Comparison of ENCODE assay signal across 25 cellular contexts in genomic region chr16:12142157-12142556, GRCh38.
DNase-seq lines count a peak whose midpoint lies in the region; ATAC-seq and TF ChIP-seq lines count a peak whose summit lies in the region.
"Had no signal": no experiment of that assay in that cellular context is flagged by ENCODE, and none has a peak within 500 bp of the region (broad histone marks: within the 10 kb centered on the region; RNA-seq: fewer than 3 reads in every experiment).

No MANE protein-coding gene starts in this region.

- TF ChIP-seq CTCF in right atrium auricular region (IDR thresholded peaks at IDR 0.05), result no peak
- TF ChIP-seq CTCF in endothelial cell (IDR thresholded peaks at IDR 0.05; ENCODE audit: unreplicated experiment), result no peak
- no peak for TF ChIP-seq CTCF in left ventricle myocardium inferior (IDR thresholded peaks at IDR 0.05; ENCODE audit: borderline replicate concordance)
- TF ChIP-seq CTCF in nephron progenitor cell (IDR thresholded peaks at IDR 0.05), result no peak
- TF ChIP-seq CTCF in upper lobe of left lung (IDR thresholded peaks at IDR 0.05), result no peak

- H3K4me3 Mint-ChIP-seq in endothelial cell (ENCODE audit: unreplicated experiment), result no peak overlapping the region
- no peak overlapping the region for H3K4me3 Mint-ChIP-seq in nephron progenitor cell
- H3K4me3 Mint-ChIP-seq: CD14-positive monocyte had no signal

- peak overlapping the region in 1 of 2 donors; percentile 11 for H3K27ac ChIP-seq in right atrium auricular region
- H3K27ac ChIP-seq in left ventricle myocardium inferior (replicated peaks), result peak overlapping the region; percentile 83
- no peak overlapping the region for H3K27ac ChIP-seq in upper lobe of left lung
- H3K27ac ChIP-seq: Peyer's patch had no signal

- H3K27me3 Mint-ChIP-seq in endothelial cell (ENCODE audit: unreplicated experiment) (no peaks in the 10 kb centered on the region), nephron progenitor cell (ENCODE audit: low read depth, poor library complexity) (no peaks in the 10 kb centered on the region)

- H3K4me1 Mint-ChIP-seq in endothelial cell (ENCODE audit: unreplicated experiment) (peaks cover 16% of the 10 kb centered on the region), nephron progenitor cell (peaks cover 45% of the 10 kb centered on the region)

- no peak for TF ChIP-seq POLR2A in upper lobe of left lung (IDR thresholded peaks at IDR 0.05)

- TF ChIP-seq EP300 in upper lobe of left lung (IDR thresholded peaks at IDR 0.05), result no peak

- no peak overlapping the region for H3K4me3 ChIP-seq in right atrium auricular region
- H3K4me3 ChIP-seq in left ventricle myocardium inferior, result no peak overlapping the region
- no peak overlapping the region for H3K4me3 ChIP-seq in upper lobe of left lung
- H3K4me3 ChIP-seq: K562, Peyer's patch had no signal

- no peak for DNase-seq in Right ventricle myocardium inferior (ENCODE audit: missing footprints)
- DNase-seq in right atrium auricular region (ENCODE audit: low spot score), result no peak
- DNase-seq in endothelial cell (ENCODE audit: low spot score), result no peak
- DNase-seq in left ventricle myocardium inferior, result peak; percentile 56
- no peak for DNase-seq in nephron progenitor cell
- no peak for DNase-seq in NCI-H2196 treated with DMSO at 0.1 percent for 48 hours (lab: John Stamatoyannopoulos, UW; ENCODE audit: unreplicated experiment)
- DNase-seq in upper lobe of left lung, result no peak
- DNase-seq in NCI-H82 treated with DMSO at 0.1 percent for 48 hours (lab: John Stamatoyannopoulos, UW; ENCODE audit: unreplicated experiment), result no peak
- DNase-seq: 8988T, ACHN, BE2C, DMS153, DND-41, H7, Kasumi-1, NCI-H1092 treated with DMSO at 0.1 percent for 48 hours, NCI-H1436, NCI-H187, NCI-H2081 treated with DMSO at 0.1 percent for 48 hours, NCI-H446 treated with DMSO at 0.1 percent for 48 hours, NCI-H526 treated with DMSO at 0.1 percent for 48 hours, Peyer's patch, SK-N-SH had no signal

- intact Hi-C loops in Right ventricle myocardium inferior (cut with DNase I), result loop anchor here (5.0 kb wide), 1 partner anchor 50 kb away; no protein-coding TSS in a partner anchor
- intact Hi-C loops in left ventricle myocardium inferior (cut with micrococcal nuclease), result no loop called here

- no peaks in the 10 kb centered on the region for H3K27me3 ChIP-seq in right atrium auricular region
- H3K27me3 ChIP-seq in left ventricle myocardium inferior (ENCODE audit: low read depth), result no peaks in the 10 kb centered on the region
- no peaks in the 10 kb centered on the region for H3K27me3 ChIP-seq in upper lobe of left lung
- H3K27me3 ChIP-seq: BE2C, Peyer's patch had no signal

- H3K27ac Mint-ChIP-seq in endothelial cell (ENCODE audit: unreplicated experiment) (peak overlapping the region; percentile 57), nephron progenitor cell (peak overlapping the region; percentile 25)

- H3K9me3 Mint-ChIP-seq in endothelial cell (ENCODE audit: unreplicated experiment) (no peaks in the 10 kb centered on the region), nephron progenitor cell (peaks cover 4% of the 10 kb centered on the region)
- H3K9me3 Mint-ChIP-seq: CD14-positive monocyte had no signal

- no peaks in the 10 kb centered on the region for H3K36me3 ChIP-seq in right atrium auricular region
- no peaks in the 10 kb centered on the region for H3K36me3 ChIP-seq in left ventricle myocardium inferior
- no peaks in the 10 kb centered on the region for H3K36me3 ChIP-seq in upper lobe of left lung
- H3K36me3 ChIP-seq: BE2C, Peyer's patch had no signal

- peaks cover 0 to 22% of the 10 kb centered on the region in 2 donors for H3K4me1 ChIP-seq in right atrium auricular region
- peaks cover 38% of the 10 kb centered on the region for H3K4me1 ChIP-seq in left ventricle myocardium inferior
- H3K4me1 ChIP-seq in upper lobe of left lung, result peaks cover 0 to 2% (median under 1%) of the 10 kb centered on the region in 4 donors
- H3K4me1 ChIP-seq: BE2C, Peyer's patch had no signal

- WGBS in upper lobe of left lung, 2 donors, result 93 to 95% methylated on average over 5 of the region's 5 CpGs

- H3K9me3 ChIP-seq in right atrium auricular region (no peaks in the 10 kb centered on the region), left ventricle myocardium inferior (replicated peaks) (no peaks in the 10 kb centered on the region), upper lobe of left lung (no peaks in the 10 kb centered on the region)
- H3K9me3 ChIP-seq: BE2C, Peyer's patch, SK-N-SH had no signal

- H3K36me3 Mint-ChIP-seq in endothelial cell (ENCODE audit: low read depth, unreplicated experiment) (peaks cover 7% of the 10 kb centered on the region), nephron progenitor cell (ENCODE audit: low read depth) (peaks cover 7% of the 10 kb centered on the region)

- peak; percentile 89 for ATAC-seq in Right ventricle myocardium inferior
- no peak for ATAC-seq in upper lobe of left lung (ENCODE audit: low FRiP score in 2 of 2)
- ATAC-seq: K562 had no signal
